In the genomic region with DNA sequence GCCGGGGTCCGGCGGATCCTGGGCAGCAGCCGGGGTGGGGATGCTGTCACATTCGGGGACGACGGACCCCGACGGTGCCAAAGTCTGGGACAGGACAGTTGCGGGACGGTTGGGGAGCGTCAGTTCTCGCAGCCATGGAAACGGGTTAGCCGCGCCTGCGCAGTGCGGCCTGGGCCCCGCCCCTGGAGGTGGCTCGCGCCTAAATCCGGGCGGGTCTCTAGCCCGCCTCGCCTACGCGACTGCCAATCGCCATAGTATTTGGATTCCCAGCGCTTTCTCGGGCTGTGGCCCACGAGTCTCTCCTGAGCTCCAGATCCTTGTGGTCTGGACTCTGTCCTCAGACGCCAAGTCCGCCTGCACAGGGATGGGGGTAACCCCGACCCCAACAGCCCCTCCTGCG, we compare ENCODE assay signal across 8 cellular contexts. TPM values are rescaled to one million over a fixed set of nuclear protein-coding genes. Genes with fewer than 3 reads are reported as not detected.
DNase-seq lines count a peak whose midpoint lies in the region; ATAC-seq and TF ChIP-seq lines count a peak whose summit lies in the region.

Gene ZMYND10, minus strand, starts transcription at position 147 of the 400 bp plus-strand sequence. CDS start 153 bp downstream, outside the sequence.

- peaks cover 51% of the 10 kb centered on the region for H3K27me3 Mint-ChIP-seq in GM23338 (ENCODE audit: insufficient read depth, low read depth, poor library complexity)

- H3K4me3 Mint-ChIP-seq in GM23338 = peak within 1 kb of the TSS; percentile 72

- no peak within 1 kb of the TSS for H3K27ac Mint-ChIP-seq in GM23338

- ATAC-seq in GM23338 = peak; percentile 57
- peak; percentile 48 for ATAC-seq in RWPE2 (ENCODE audit: low read depth)
- ATAC-seq in heart left ventricle = peak in 3 of 4 donors; percentile 21 to 40 (median 29)
- no peak for ATAC-seq in GM21360 (IDR thresholded peaks at IDR 0.05; ENCODE audit: unreplicated experiment)
- ATAC-seq in GM21515 (IDR thresholded peaks at IDR 0.05; ENCODE audit: unreplicated experiment) = no peak

- peak within 1 kb of the TSS; percentile 98 for H2AFZ ChIP-seq in GM23338

- WGBS in heart left ventricle, 4 donors = 3 to 9% (median 7%) methylated on average over 15 to 35 of the region's 35 CpGs

- H3K9me3 Mint-ChIP-seq in GM23338 = no peaks in the 10 kb centered on the region

- no peaks in the 10 kb centered on the region for H3K36me3 ChIP-seq in GM23338 (ENCODE audit: insufficient read depth)
- peaks cover 5% of the 10 kb centered on the region; the same call in 1 of the 2 replicates for H3K36me3 ChIP-seq in RWPE2 (ENCODE audit: low read depth)
- H3K36me3 ChIP-seq in heart left ventricle = peaks cover 0 to 17% (median 9%) of the 10 kb centered on the region in 9 donors

- H3K27ac ChIP-seq in GM23338 (ENCODE audit: low read depth) (no peak within 1 kb of the TSS), RWPE2 (ENCODE audit: poor library complexity, severe bottlenecking) (no peak within 1 kb of the TSS), heart left ventricle (no peak within 1 kb of the TSS)

- H4K20me1 ChIP-seq in GM23338 (replicated peaks; ENCODE audit: insufficient read depth) = no peaks in the 10 kb centered on the region

- TF ChIP-seq CTCF in GM23338 (conservative IDR thresholded peaks at IDR 0.05; ENCODE audit: low read depth in 2 of 2) (no peak), RWPE2 (IDR thresholded peaks at IDR 0.05; ENCODE audit: poor library complexity, severe bottlenecking) (no peak), heart left ventricle (IDR thresholded peaks at IDR 0.05) (no peak)

- H3K9me2 ChIP-seq in GM23338 (ENCODE audit: insufficient read depth) = no peaks in the 10 kb centered on the region

- H3K79me2 ChIP-seq in GM23338 (replicated peaks; ENCODE audit: insufficient read depth) = no peaks in the 10 kb centered on the region

- TF ChIP-seq POLR2A in heart left ventricle (IDR thresholded peaks at IDR 0.05) = no peak

- H3K4me2 ChIP-seq in GM23338 = peak within 1 kb of the TSS; percentile 90

- peak within 1 kb of the TSS; percentile 71 for H3K4me3 ChIP-seq in GM23338
- H3K4me3 ChIP-seq in RWPE2 (ENCODE audit: severe bottlenecking) = peak within 1 kb of the TSS; percentile 16
- peak within 1 kb of the TSS in 10 of 12 donors; percentile 4 to 57 (median 47) for H3K4me3 ChIP-seq in heart left ventricle

- peaks cover 7% of the 10 kb centered on the region; the same call in 1 of the 3 replicates for H3K36me3 Mint-ChIP-seq in GM23338 (ENCODE audit: low read depth)

- H3F3A ChIP-seq in GM23338 (replicated peaks; ENCODE audit: low read depth) = 0 out of 2 replicates have a peak, but pooled peaks cover 15% of the 10 kb centered on the region

- H3K4me1 ChIP-seq in GM23338 (ENCODE audit: insufficient read depth) (peaks cover 3% of the 10 kb centered on the region; the same call in 1 of the 2 replicates), RWPE2 (ENCODE audit: insufficient read depth, poor library complexity, severe bottlenecking) (peaks cover 3% of the 10 kb centered on the region), heart left ventricle (peaks cover 2 to 54% (median 34%) of the 10 kb centered on the region in 12 donors)

- H3K27me3 ChIP-seq in GM23338 (ENCODE audit: insufficient read depth) (peaks cover 52% of the 10 kb centered on the region), RWPE2 (ENCODE audit: insufficient read depth, poor library complexity, severe bottlenecking) (no peaks in the 10 kb centered on the region), heart left ventricle (peaks cover 0 to under 1% (median 0%) of the 10 kb centered on the region in 9 donors)

- intact Hi-C loops in heart left ventricle (cut with DNase I) = loop anchor here in 3 of 10 donors (5.0 to 10.0 kb wide), 3 partner anchors 87 to 1039 kb away; partner anchors contain the start of genes CISH (in 2 of the 3) and MANF (in 1 of the 3)

- peak; percentile 91 for DNase-seq in GM23338 (ENCODE audit: low spot score)
- no peak for DNase-seq in RWPE2 (ENCODE audit: low spot score)
- peak; percentile 74 for DNase-seq in activated naive CD4-positive, alpha-beta T cell treated with anti-CD3 and anti-CD28 coated beads, Interleukin-2, amount 50 U/mL, for 16 hours
- peak; percentile 70 to 89 (median 78) for DNase-seq in heart left ventricle
- DNase-seq in retina = peak; percentile 87
- no peak for DNase-seq in DMS53 (lab: John Stamatoyannopoulos, UW)

- H3K4me1 Mint-ChIP-seq in GM23338 = peaks cover 9% of the 10 kb centered on the region

- H3K9me3 ChIP-seq in RWPE2 (ENCODE audit: severe bottlenecking) (no peaks in the 10 kb centered on the region), heart left ventricle (no peaks in the 10 kb centered on the region)

TF ChIP-seq in GM23338, 12 proteins besides CTCF, POLR2A, EP300 and RAD21:
- no peak for TF ChIP-seq ZNF331 (CRISPR knock-in tag; IDR thresholded peaks at IDR 0.05; ENCODE audit: low read depth)
- TF ChIP-seq POLR2AphosphoS5 (IDR thresholded peaks at IDR 0.05; ENCODE audit: low read depth) = 0 out of 2 replicates have a peak, but pooled peaks have one; percentile 30
TF ChIP-seq in GM23338: peak in this region for 1.

RNA-seq across cellular contexts. Expression of gene ZMYND10, which starts in this region (rescaled TPM):
- 0.31 TPM in 2 replicates for total RNA-seq in GM23338 (2014; rRNA removed; shearing (Covaris generic))
- polyA plus RNA-seq in GM23338 (2016; fragmentation: Nextera tagmentation; extraction: Ambion mirVana) (0.24 and 0.29 TPM in 2 replicates), heart left ventricle (under 1 TPM; 0.15 to 0.29 TPM)
- 1 to 10 TPM in 2 of 9 donors, under 1 TPM in 2, not detected in 5; 0.49 to 1.4 (median 1.0) TPM for total RNA-seq in heart left ventricle

Comparison
In these comparisons a context has a peak if more than half of its experiments do, and no peak if none do; other contexts are left out.
1. Peak in DNase-seq, ATAC-seq, H3K4me3 ChIP-seq and H3K4me2 ChIP-seq in GM23338; RNA of the gene not detected or under 1 TPM.
2. ATAC-seq: peak in RWPE2 (single experiment) and heart left ventricle (3 of 4); none in GM21360 (single experiment) and GM21515 (single experiment).
3. DNase-seq: peak in activated naive CD4-positive, alpha-beta T cell treated with anti-CD3 and anti-CD28 coated beads, Interleukin-2, amount 50 U/mL, for 16 hours (single experiment), heart left ventricle (5 of 5) and retina (single experiment); none in RWPE2 (single experiment) and DMS53 (single experiment).
4. H3K4me3 ChIP-seq: peak in every context shown above with its lines; median percentile 71 in GM23338; 47 in heart left ventricle; 16 in RWPE2.